1 cellular context compared by ENCODE assay signal in the genomic region with DNA sequence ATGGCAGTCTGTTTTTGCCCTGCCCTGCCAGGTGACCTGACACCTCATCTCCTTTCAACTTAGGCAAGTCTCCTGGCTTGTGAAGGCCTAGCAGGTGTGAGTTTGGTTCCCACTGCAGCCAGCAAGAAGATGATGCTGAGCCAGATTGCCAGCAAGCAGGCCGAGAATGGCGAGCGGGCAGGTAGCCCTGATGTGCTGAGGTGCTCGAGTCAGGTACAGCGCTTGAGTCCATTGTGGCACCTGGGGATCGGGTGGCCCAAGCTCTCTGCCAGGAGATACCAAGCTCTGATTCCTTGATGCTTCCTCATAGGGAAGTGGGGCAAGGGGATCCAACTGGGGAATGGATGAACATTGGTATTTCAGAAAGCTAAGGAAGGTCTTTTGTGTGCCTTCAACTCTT.
TF ChIP-seq lines count a peak whose summit lies in the region.

No MANE protein-coding gene starts in this region.

TF ChIP-seq in GM12878, 131 proteins besides CTCF, POLR2A, EP300 and RAD21:
- no peak for TF ChIP-seq ZZZ3 (IDR thresholded peaks at IDR 0.05; ENCODE audit: control insufficient read depth, insufficient read length, low read depth)
- TF ChIP-seq MXI1 (IDR thresholded peaks at IDR 0.05; ENCODE audit: low read depth, low read length) = no peak
- TF ChIP-seq RAD51 (IDR thresholded peaks at IDR 0.05) = no peak
- TF ChIP-seq, protein P1, sequence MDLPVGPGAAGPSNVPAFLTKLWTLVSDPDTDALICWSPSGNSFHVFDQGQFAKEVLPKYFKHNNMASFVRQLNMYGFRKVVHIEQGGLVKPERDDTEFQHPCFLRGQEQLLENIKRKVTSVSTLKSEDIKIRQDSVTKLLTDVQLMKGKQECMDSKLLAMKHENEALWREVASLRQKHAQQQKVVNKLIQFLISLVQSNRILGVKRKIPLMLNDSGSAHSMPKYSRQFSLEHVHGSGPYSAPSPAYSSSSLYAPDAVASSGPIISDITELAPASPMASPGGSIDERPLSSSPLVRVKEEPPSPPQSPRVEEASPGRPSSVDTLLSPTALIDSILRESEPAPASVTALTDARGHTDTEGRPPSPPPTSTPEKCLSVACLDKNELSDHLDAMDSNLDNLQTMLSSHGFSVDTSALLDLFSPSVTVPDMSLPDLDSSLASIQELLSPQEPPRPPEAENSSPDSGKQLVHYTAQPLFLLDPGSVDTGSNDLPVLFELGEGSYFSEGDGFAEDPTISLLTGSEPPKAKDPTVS (IDR thresholded peaks at IDR 0.05; ENCODE audit: low read depth, low read length) = no peak
- TF ChIP-seq IKZF1 (conservative IDR thresholded peaks at IDR 0.05) = no peak
- TF ChIP-seq TCF3 (IDR thresholded peaks at IDR 0.05; ENCODE audit: borderline replicate concordance, insufficient read depth, low read depth, low read length) = no peak
- no peak for TF ChIP-seq SMAD1 (IDR thresholded peaks at IDR 0.05; ENCODE audit: low read depth, partially characterized antibody)
- TF ChIP-seq CHD2 (IDR thresholded peaks at IDR 0.05; ENCODE audit: borderline replicate concordance, low read depth, low read length) = no peak
- TF ChIP-seq, protein P2, sequence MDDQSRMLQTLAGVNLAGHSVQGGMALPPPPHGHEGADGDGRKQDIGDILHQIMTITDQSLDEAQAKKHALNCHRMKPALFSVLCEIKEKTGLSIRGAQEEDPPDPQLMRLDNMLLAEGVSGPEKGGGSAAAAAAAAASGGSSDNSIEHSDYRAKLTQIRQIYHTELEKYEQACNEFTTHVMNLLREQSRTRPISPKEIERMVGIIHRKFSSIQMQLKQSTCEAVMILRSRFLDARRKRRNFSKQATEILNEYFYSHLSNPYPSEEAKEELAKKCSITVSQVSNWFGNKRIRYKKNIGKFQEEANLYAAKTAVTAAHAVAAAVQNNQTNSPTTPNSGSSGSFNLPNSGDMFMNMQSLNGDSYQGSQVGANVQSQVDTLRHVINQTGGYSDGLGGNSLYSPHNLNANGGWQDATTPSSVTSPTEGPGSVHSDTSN (IDR thresholded peaks at IDR 0.05; ENCODE audit: insufficient replicate concordance, low read depth, low read length) = no peak
- TF ChIP-seq ZNF384 (IDR thresholded peaks at IDR 0.05; ENCODE audit: borderline replicate concordance, low read depth, low read length) = no peak
- TF ChIP-seq BACH1 (IDR thresholded peaks at IDR 0.05; ENCODE audit: borderline replicate concordance) = no peak
- no peak for TF ChIP-seq SMARCA5 (IDR thresholded peaks at IDR 0.05)
- TF ChIP-seq, protein P3, sequence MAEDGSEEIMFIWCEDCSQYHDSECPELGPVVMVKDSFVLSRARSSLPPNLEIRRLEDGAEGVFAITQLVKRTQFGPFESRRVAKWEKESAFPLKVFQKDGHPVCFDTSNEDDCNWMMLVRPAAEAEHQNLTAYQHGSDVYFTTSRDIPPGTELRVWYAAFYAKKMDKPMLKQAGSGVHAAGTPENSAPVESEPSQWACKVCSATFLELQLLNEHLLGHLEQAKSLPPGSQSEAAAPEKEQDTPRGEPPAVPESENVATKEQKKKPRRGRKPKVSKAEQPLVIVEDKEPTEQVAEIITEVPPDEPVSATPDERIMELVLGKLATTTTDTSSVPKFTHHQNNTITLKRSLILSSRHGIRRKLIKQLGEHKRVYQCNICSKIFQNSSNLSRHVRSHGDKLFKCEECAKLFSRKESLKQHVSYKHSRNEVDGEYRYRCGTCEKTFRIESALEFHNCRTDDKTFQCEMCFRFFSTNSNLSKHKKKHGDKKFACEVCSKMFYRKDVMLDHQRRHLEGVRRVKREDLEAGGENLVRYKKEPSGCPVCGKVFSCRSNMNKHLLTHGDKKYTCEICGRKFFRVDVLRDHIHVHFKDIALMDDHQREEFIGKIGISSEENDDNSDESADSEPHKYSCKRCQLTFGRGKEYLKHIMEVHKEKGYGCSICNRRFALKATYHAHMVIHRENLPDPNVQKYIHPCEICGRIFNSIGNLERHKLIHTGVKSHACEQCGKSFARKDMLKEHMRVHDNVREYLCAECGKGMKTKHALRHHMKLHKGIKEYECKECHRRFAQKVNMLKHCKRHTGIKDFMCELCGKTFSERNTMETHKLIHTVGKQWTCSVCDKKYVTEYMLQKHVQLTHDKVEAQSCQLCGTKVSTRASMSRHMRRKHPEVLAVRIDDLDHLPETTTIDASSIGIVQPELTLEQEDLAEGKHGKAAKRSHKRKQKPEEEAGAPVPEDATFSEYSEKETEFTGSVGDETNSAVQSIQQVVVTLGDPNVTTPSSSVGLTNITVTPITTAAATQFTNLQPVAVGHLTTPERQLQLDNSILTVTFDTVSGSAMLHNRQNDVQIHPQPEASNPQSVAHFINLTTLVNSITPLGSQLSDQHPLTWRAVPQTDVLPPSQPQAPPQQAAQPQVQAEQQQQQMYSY (CRISPR knock-in tag; IDR thresholded peaks at IDR 0.05) = no peak
- no peak for TF ChIP-seq TARDBP (IDR thresholded peaks at IDR 0.05; ENCODE audit: borderline replicate concordance)
- TF ChIP-seq RELA (IDR thresholded peaks at IDR 0.05; ENCODE audit: borderline replicate concordance, partially characterized antibody) = no peak
- TF ChIP-seq CREB1 (IDR thresholded peaks at IDR 0.05; ENCODE audit: low read depth) = no peak
- TF ChIP-seq SMAD5 (IDR thresholded peaks at IDR 0.05; ENCODE audit: low read depth) = no peak
- TF ChIP-seq, protein P4, sequence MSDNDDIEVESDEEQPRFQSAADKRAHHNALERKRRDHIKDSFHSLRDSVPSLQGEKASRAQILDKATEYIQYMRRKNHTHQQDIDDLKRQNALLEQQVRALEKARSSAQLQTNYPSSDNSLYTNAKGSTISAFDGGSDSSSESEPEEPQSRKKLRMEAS (IDR thresholded peaks at IDR 0.05; ENCODE audit: low read depth, low read length) = no peak
